Comparison of ENCODE assay signal across 8 cellular contexts in the genomic region with DNA sequence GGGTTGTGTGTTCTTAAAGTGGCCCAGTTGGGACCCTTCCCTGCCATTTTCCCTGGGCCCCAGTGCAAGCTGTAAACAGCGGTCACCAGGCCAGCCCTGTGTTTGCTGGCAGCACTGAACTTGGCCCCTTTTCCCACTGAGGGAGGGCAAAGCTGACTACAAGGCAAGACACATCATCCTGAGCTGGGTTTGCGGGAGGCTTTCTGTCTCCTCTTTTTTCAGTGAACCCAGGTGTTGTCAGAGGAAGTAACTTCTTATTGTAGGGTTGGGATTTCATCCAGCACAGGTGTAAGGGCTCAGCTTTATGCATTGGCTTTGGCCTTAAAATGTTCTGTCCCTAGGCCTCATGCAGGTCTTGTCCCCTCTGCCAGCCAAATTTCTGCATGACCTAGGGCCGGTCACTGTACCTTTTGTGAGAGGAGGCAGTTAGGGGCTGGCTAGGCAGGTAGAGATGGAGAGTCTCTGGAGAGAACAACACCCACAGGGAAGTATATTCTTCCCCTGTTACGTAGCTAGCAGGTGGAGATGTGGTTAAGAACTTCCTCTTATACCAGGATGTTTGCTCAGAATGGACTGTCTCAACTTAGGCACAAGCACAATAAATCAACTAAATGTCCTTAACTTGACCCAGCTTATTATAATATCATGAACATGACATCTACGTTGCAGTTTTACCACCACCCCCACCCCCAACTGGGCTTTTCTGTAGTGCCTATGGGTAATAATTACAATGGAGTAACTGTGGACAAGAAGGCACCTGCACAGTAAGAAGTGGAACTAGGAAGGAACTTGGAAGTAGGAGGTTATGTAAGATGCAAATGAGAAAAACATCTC.
DNase-seq lines count a peak whose midpoint lies in the region; ATAC-seq lines count a peak whose summit lies in the region.

No MANE protein-coding gene starts in this region.

- H3K27me3 Mint-ChIP-seq in T-helper 1 cell treated with Interleukin-12 subunit alpha and Interleukin-12 subunit beta and Interleukin-4 antibody, amounts not matched to agents 30 μg/mL and 1 μg/mL, for 36 hours (ENCODE audit: low read depth): no peaks in the 10 kb centered on the region

- no peaks in the 10 kb centered on the region for H3K36me3 Mint-ChIP-seq in T-helper 1 cell treated with Interleukin-12 subunit alpha and Interleukin-12 subunit beta and Interleukin-4 antibody, amounts not matched to agents 30 μg/mL and 1 μg/mL, for 36 hours (ENCODE audit: low read depth)

- H3K4me3 Mint-ChIP-seq in T-helper 1 cell treated with Interleukin-12 subunit alpha and Interleukin-12 subunit beta and Interleukin-4 antibody, amounts not matched to agents 30 μg/mL and 1 μg/mL, for 36 hours: peak overlapping the region; percentile 10

- H3K27ac Mint-ChIP-seq in T-helper 1 cell treated with Interleukin-12 subunit alpha and Interleukin-12 subunit beta and Interleukin-4 antibody, amounts not matched to agents 30 μg/mL and 1 μg/mL, for 36 hours: peak overlapping the region; percentile 49

- ATAC-seq in HG03135 (IDR thresholded peaks at IDR 0.05; ENCODE audit: unreplicated experiment): peak; percentile 88

- DNase-seq in AML-193 (lab: John Stamatoyannopoulos, UW): peak; percentile 78 to 82
- DNase-seq in GM19238 (ENCODE audit: insufficient read length, low spot score): peak; percentile 37
- DNase-seq in NCI-H128 (lab: John Stamatoyannopoulos, UW; ENCODE audit: unreplicated experiment): no peak
- DNase-seq in ecto neural progenitor cell (ENCODE audit: low spot score): no peak
- no peak for DNase-seq in NCI-H1930 (lab: John Stamatoyannopoulos, UW)
- no peak for DNase-seq in GOT3 (lab: John Stamatoyannopoulos, UW)

- peaks cover 17% of the 10 kb centered on the region for H3K4me1 Mint-ChIP-seq in T-helper 1 cell treated with Interleukin-12 subunit alpha and Interleukin-12 subunit beta and Interleukin-4 antibody, amounts not matched to agents 30 μg/mL and 1 μg/mL, for 36 hours (ENCODE audit: low read depth)

- H3K9me3 Mint-ChIP-seq in T-helper 1 cell treated with Interleukin-12 subunit alpha and Interleukin-12 subunit beta and Interleukin-4 antibody, amounts not matched to agents 30 μg/mL and 1 μg/mL, for 36 hours: no peaks in the 10 kb centered on the region

Comparison
In these comparisons a context has a peak if more than half of its experiments do, and no peak if none do; other contexts are left out.
1. DNase-seq: peak in AML-193 (2 of 2) and GM19238 (single experiment); none in NCI-H128 (single experiment), ecto neural progenitor cell (single experiment), NCI-H1930 (0 of 2) and GOT3 (single experiment).